38 cellular contexts compared by ENCODE assay signal in the genomic region with DNA sequence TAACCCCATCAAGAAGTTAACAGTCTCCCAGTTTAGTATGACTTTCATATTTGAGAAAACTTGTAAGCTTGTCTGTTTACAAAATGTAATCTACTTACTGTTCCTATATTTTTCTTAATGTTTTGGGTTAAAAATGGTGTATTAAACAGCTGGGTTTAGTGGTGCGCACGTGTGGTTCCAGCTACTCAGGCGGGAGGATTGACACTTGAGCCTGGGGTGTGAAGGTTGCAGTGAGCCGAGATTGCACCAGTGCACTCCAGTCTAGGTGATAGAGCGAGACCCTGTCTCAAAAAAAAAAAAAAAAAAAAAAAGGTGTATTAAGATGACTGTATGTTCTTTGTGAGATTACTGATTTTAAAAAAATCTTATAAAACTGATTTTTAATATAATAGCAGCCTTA.
"Had no signal": no experiment of that assay in that cellular context is flagged by ENCODE, and none has a peak within 500 bp of the region (broad histone marks: within the 10 kb centered on the region; RNA-seq: fewer than 3 reads in every experiment).

No MANE protein-coding gene starts in this region.

- H3K4me3 Mint-ChIP-seq: activated CD4-positive, alpha-beta memory T cell treated with anti-CD3 and anti-CD28 coated beads, Interleukin-2, amount 10 ng/mL, durations not matched to agents 7 days and 5 days; activated CD4-positive, alpha-beta T cell treated with anti-CD3 and anti-CD28 coated beads for 36 hours; activated CD4-positive, alpha-beta T cell treated with anti-CD3 and anti-CD28 coated beads, Interleukin-2, amount 10 ng/mL, durations not matched to agents 7 days and 5 days; activated CD8-positive, alpha-beta memory T cell treated with anti-CD3 and anti-CD28 coated beads, Interleukin-2, amount 10 ng/mL, durations not matched to agents 7 days and 5 days; activated CD8-positive, alpha-beta T cell treated with anti-CD3 and anti-CD28 coated beads, Interleukin-2, amount 10 ng/mL, durations not matched to agents 7 days and 5 days; activated naive CD4-positive, alpha-beta T cell treated with anti-CD3 and anti-CD28 coated beads, Interleukin-2, amount 10 ng/mL, durations not matched to agents 7 days and 5 days; activated naive CD4-positive, alpha-beta T cell treated with anti-CD3 and anti-CD28 coated beads, Interleukin-2, amount 50 U/mL, for 24 hours; activated naive CD8-positive, alpha-beta T cell; activated naive CD8-positive, alpha-beta T cell treated with anti-CD3 and anti-CD28 coated beads, Interleukin-2, amount 10 ng/mL, durations not matched to agents 7 days and 5 days; activated naive CD8-positive, alpha-beta T cell treated with anti-CD3 and anti-CD28 coated beads, Interleukin-2, amount 50 U/mL, for 24 hours; activated T-cell treated with anti-CD3 and anti-CD28 coated beads, Interleukin-2, amount 50 U/mL, for 24 hours; brain; central memory CD8-positive, alpha-beta T cell; T-helper 1 cell treated with Interleukin-12 subunit alpha and Interleukin-12 subunit beta and Interleukin-4 antibody, amounts not matched to agents 30 μg/mL and 1 μg/mL, for 36 hours; T-helper 2 cell treated with Interferon-gamma antibody and Interleukin-4, amounts not matched to agents 5 μg/mL and 100 μg/mL, for 36 hours; WTC11 had no signal

- H3K4me3 ChIP-seq: ascending aorta, cardiac muscle cell had no signal

- H3K27me3 ChIP-seq: ascending aorta, cardiac muscle cell had no signal

- DNase-seq: activated CD4-positive, alpha-beta memory T cell treated with anti-CD3 and anti-CD28 coated beads, Interleukin-2, amount 10 ng/mL, durations not matched to agents 7 days and 5 days; activated CD4-positive, alpha-beta T cell treated with anti-CD3 and anti-CD28 coated beads for 1 hour; activated CD4-positive, alpha-beta T cell treated with anti-CD3 and anti-CD28 coated beads for 36 hours; activated CD4-positive, alpha-beta T cell treated with anti-CD3 and anti-CD28 coated beads for 48 hours; activated CD4-positive, alpha-beta T cell treated with anti-CD3 and anti-CD28 coated beads, Interleukin-2, amount 10 ng/mL, durations not matched to agents 7 days and 5 days; activated CD4-positive, alpha-beta T cell treated with anti-CD3 and anti-CD28 coated beads, Interleukin-2, amount 50 U/mL, for 48 hours; activated CD4-positive, CD25-positive, alpha-beta regulatory T cell; activated CD8-positive, alpha-beta memory T cell treated with anti-CD3 and anti-CD28 coated beads for 24 hours; activated CD8-positive, alpha-beta memory T cell treated with anti-CD3 and anti-CD28 coated beads, Interleukin-2, amount 10 ng/mL, durations not matched to agents 7 days and 5 days; activated CD8-positive, alpha-beta memory T cell treated with anti-CD3 and anti-CD28 coated beads, Interleukin-2, amount 50 U/mL, for 48 hours; activated CD8-positive, alpha-beta T cell treated with anti-CD3 and anti-CD28 coated beads, Interleukin-2, amount 10 ng/mL, durations not matched to agents 7 days and 5 days; activated effector memory CD4-positive, alpha-beta T cell treated with Interleukin-2 at 50 U/mL for 16 hours; activated gamma-delta T cell; activated naive CD4-positive, alpha-beta T cell treated with anti-CD3 and anti-CD28 coated beads, Interleukin-2, amount 10 ng/mL, durations not matched to agents 7 days and 5 days; activated naive CD4-positive, alpha-beta T cell treated with Interleukin-2 at 50 U/mL for 16 hours; activated naive CD8-positive, alpha-beta T cell treated with anti-CD3 and anti-CD28 coated beads, Interleukin-2, amount 10 ng/mL, durations not matched to agents 7 days and 5 days; activated naive CD8-positive, alpha-beta T cell treated with anti-CD3 and anti-CD28 coated beads, Interleukin-2, amount 50 U/mL, for 24 hours; activated T-cell treated with anti-CD3 and anti-CD28 coated beads, Interleukin-2, amount 50 U/mL, for 24 hours; activated T-cell treated with anti-CD3 and anti-CD28 coated beads, Interleukin-2, amount 50 U/mL, for 48 hours; amygdala; anterior cingulate cortex; caudate nucleus; cerebellar nuclear complex; T-helper 1 cell; T-helper 2 cell; T-helper 9 cell; WERI-Rb-1 had no signal

- H3K36me3 ChIP-seq: ascending aorta, cardiac muscle cell, WERI-Rb-1 had no signal

- H3K27ac ChIP-seq: ascending aorta, cardiac muscle cell, WERI-Rb-1 had no signal

- H3K9me3 Mint-ChIP-seq: activated CD4-positive, alpha-beta memory T cell treated with anti-CD3 and anti-CD28 coated beads, Interleukin-2, amount 10 ng/mL, durations not matched to agents 7 days and 5 days; activated CD4-positive, alpha-beta T cell treated with anti-CD3 and anti-CD28 coated beads, Interleukin-2, amount 10 ng/mL, durations not matched to agents 7 days and 5 days; activated naive CD4-positive, alpha-beta T cell treated with anti-CD3 and anti-CD28 coated beads, Interleukin-2, amount 10 ng/mL, durations not matched to agents 7 days and 5 days; activated naive CD4-positive, alpha-beta T cell treated with anti-CD3 and anti-CD28 coated beads, Interleukin-2, amount 50 U/mL, for 24 hours; activated naive CD8-positive, alpha-beta T cell treated with anti-CD3 and anti-CD28 coated beads, Interleukin-2, amount 10 ng/mL, durations not matched to agents 7 days and 5 days; activated naive CD8-positive, alpha-beta T cell treated with anti-CD3 and anti-CD28 coated beads, Interleukin-2, amount 50 U/mL, for 24 hours; activated T-cell treated with anti-CD3 and anti-CD28 coated beads, Interleukin-2, amount 50 U/mL, for 24 hours; activated T-helper 2 cell treated with anti-CD3 and anti-CD28 coated beads, Interferon-gamma antibody, Interleukin-2, Interleukin-4, amounts not matched to agents 10 μg/mL and 5 μg/mL and 100 μg/mL, durations not matched to agents 14 hours and 24 hours and 36 hours; brain; central memory CD8-positive, alpha-beta T cell; T-helper 1 cell treated with Interleukin-12 subunit alpha and Interleukin-12 subunit beta and Interleukin-4 antibody, amounts not matched to agents 30 μg/mL and 1 μg/mL, for 36 hours; T-helper 2 cell treated with Interferon-gamma antibody and Interleukin-4, amounts not matched to agents 5 μg/mL and 100 μg/mL, for 36 hours; WTC11 had no signal

- ATAC-seq: activated CD4-positive, alpha-beta T cell treated with anti-CD3 and anti-CD28 coated beads for 36 hours; activated CD4-positive, CD25-positive, alpha-beta regulatory T cell treated with anti-CD3 and anti-CD28 coated beads, Interleukin-2, amount 50 U/mL, for 24 hours; activated CD8-positive, alpha-beta memory T cell treated with anti-CD3 and anti-CD28 coated beads, Interleukin-2, amount 10 ng/mL, durations not matched to agents 7 days and 5 days; activated CD8-positive, alpha-beta T cell treated with anti-CD3 and anti-CD28 coated beads, Interleukin-2, amount 10 ng/mL, durations not matched to agents 7 days and 5 days; activated naive CD8-positive, alpha-beta T cell treated with anti-CD3 and anti-CD28 coated beads, Interleukin-2, amount 50 U/mL, for 24 hours; WTC11 had no signal

- H3K36me3 Mint-ChIP-seq: WTC11 had no signal

- H3K4me1 ChIP-seq: ascending aorta had no signal

- H3K9me3 ChIP-seq: ascending aorta had no signal

- H3K27me3 Mint-ChIP-seq: activated CD4-positive, alpha-beta memory T cell treated with anti-CD3 and anti-CD28 coated beads, Interleukin-2, amount 10 ng/mL, durations not matched to agents 7 days and 5 days; activated CD4-positive, alpha-beta T cell treated with anti-CD3 and anti-CD28 coated beads for 36 hours; activated CD4-positive, alpha-beta T cell treated with anti-CD3 and anti-CD28 coated beads, Interleukin-2, amount 10 ng/mL, durations not matched to agents 7 days and 5 days; activated CD8-positive, alpha-beta memory T cell treated with anti-CD3 and anti-CD28 coated beads, Interleukin-2, amount 10 ng/mL, durations not matched to agents 7 days and 5 days; activated naive CD4-positive, alpha-beta T cell treated with anti-CD3 and anti-CD28 coated beads, Interleukin-2, amount 10 ng/mL, durations not matched to agents 7 days and 5 days; activated naive CD4-positive, alpha-beta T cell treated with anti-CD3 and anti-CD28 coated beads, Interleukin-2, amount 50 U/mL, for 24 hours; activated naive CD8-positive, alpha-beta T cell; activated naive CD8-positive, alpha-beta T cell treated with anti-CD3 and anti-CD28 coated beads, Interleukin-2, amount 10 ng/mL, durations not matched to agents 7 days and 5 days; activated naive CD8-positive, alpha-beta T cell treated with anti-CD3 and anti-CD28 coated beads, Interleukin-2, amount 50 U/mL, for 24 hours; activated T-cell treated with anti-CD3 and anti-CD28 coated beads, Interleukin-2, amount 50 U/mL, for 24 hours; brain; central memory CD8-positive, alpha-beta T cell had no signal

- H3K27ac Mint-ChIP-seq: activated CD4-positive, alpha-beta memory T cell treated with anti-CD3 and anti-CD28 coated beads, Interleukin-2, amount 10 ng/mL, durations not matched to agents 7 days and 5 days; activated CD4-positive, alpha-beta T cell treated with anti-CD3 and anti-CD28 coated beads for 36 hours; activated CD4-positive, alpha-beta T cell treated with anti-CD3 and anti-CD28 coated beads, Interleukin-2, amount 10 ng/mL, durations not matched to agents 7 days and 5 days; activated CD8-positive, alpha-beta memory T cell treated with anti-CD3 and anti-CD28 coated beads, Interleukin-2, amount 10 ng/mL, durations not matched to agents 7 days and 5 days; activated CD8-positive, alpha-beta T cell treated with anti-CD3 and anti-CD28 coated beads, Interleukin-2, amount 10 ng/mL, durations not matched to agents 7 days and 5 days; activated naive CD4-positive, alpha-beta T cell treated with anti-CD3 and anti-CD28 coated beads, Interleukin-2, amount 10 ng/mL, durations not matched to agents 7 days and 5 days; activated naive CD4-positive, alpha-beta T cell treated with anti-CD3 and anti-CD28 coated beads, Interleukin-2, amount 50 U/mL, for 24 hours; activated naive CD8-positive, alpha-beta T cell; activated naive CD8-positive, alpha-beta T cell treated with anti-CD3 and anti-CD28 coated beads, Interleukin-2, amount 10 ng/mL, durations not matched to agents 7 days and 5 days; activated naive CD8-positive, alpha-beta T cell treated with anti-CD3 and anti-CD28 coated beads, Interleukin-2, amount 50 U/mL, for 24 hours; activated T-cell treated with anti-CD3 and anti-CD28 coated beads, Interleukin-2, amount 50 U/mL, for 24 hours; activated T-helper 2 cell treated with anti-CD3 and anti-CD28 coated beads, Interferon-gamma antibody, Interleukin-2, Interleukin-4, amounts not matched to agents 10 μg/mL and 5 μg/mL and 100 μg/mL, durations not matched to agents 14 hours and 24 hours and 36 hours; T-helper 1 cell treated with Interleukin-12 subunit alpha and Interleukin-12 subunit beta and Interleukin-4 antibody, amounts not matched to agents 30 μg/mL and 1 μg/mL, for 36 hours; T-helper 2 cell treated with Interferon-gamma antibody and Interleukin-4, amounts not matched to agents 5 μg/mL and 100 μg/mL, for 36 hours had no signal
